35 cellular contexts compared by ENCODE assay signal in genomic region chr10:125964558-125964957, GRCh38.
"Had no signal": no experiment of that assay in that cellular context is flagged by ENCODE, and none has a peak within 500 bp of the region (broad histone marks: within the 10 kb centered on the region; RNA-seq: fewer than 3 reads in every experiment).

No MANE protein-coding gene starts in this region.

- H3K36me3 ChIP-seq: MG63 had no signal

- DNase-seq: Karpas-422, Kasumi-1, MG63, MM.1S, MV-4-11, NCI-H1048, NCI-H1092, NCI-H1092 treated with DMSO at 0.1 percent for 48 hours, NCI-H1105, NCI-H1105 treated with DMSO at 0.1 percent for 48 hours, NCI-H1417, NCI-H1417 treated with DMSO at 0.1 percent for 48 hours, NCI-H1436, NCI-H1436 treated with DMSO at 0.1 percent for 48 hours, NCI-H146, NCI-H1694, NCI-H1694 treated with DMSO at 0.1 percent for 48 hours, NCI-H187, NCI-H187 treated with DMSO at 0.1 percent for 48 hours, NCI-H1930, NCI-H2029, NCI-H2029 treated with DMSO at 0.1 percent for 48 hours, NCI-H2081, NCI-H2081 treated with DMSO at 0.1 percent for 48 hours, NCI-H2107, NCI-H2171, NCI-H2171 treated with DMSO at 0.1 percent for 48 hours, NCI-H2227 treated with DMSO at 0.1 percent for 48 hours, NCI-H226, NCI-H345, NCI-H446, NCI-H446 treated with DMSO at 0.1 percent for 48 hours, NCI-H510A, NCI-H510A treated with DMSO at 0.1 percent for 48 hours, NCI-H524 had no signal

- H3K9me3 ChIP-seq: MG63 had no signal

- H3K4me3 ChIP-seq: MG63 had no signal
